ENCODE assay signal across 29 cellular contexts in the genomic region with DNA sequence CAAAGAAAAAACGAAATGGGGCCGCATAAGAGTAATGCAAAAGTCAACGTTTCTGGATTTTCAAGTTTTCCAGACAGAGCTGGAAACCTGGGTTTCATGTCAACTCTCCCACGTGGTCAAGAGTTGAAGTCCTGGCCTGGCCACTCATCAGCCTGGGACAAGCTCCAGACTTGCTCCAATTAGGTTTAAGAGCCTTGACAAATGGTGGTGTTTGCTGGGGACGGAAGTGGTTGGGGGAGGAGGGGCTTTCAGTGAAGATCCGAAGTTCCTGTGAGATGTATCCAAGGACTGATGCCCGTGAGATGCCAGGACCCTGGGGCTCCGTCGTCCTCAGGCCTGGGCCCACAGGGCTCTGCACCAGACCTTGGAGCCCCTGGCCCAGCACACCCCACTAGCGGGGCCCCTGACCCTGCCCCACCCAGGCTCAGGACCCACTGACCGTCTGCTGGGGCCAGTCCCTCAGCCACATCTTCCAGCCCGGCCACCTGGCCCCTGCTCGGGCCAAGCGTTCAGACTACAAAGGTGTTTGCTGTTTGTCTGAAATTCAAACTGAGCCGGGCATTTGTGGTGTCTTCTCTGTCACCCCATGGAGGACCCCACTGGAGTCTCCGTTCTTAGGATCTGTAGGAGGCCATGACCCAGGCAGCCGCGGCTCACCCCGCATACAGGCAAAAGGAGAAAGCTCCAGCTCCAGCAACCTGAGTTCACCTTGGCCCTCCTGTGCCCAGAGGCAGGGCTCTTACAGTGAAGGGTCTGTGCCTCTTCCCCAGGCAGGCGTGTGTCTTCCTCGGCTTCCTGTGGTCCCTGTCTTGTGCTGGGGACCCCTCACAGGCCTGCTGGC. TPM values are rescaled to one million over a fixed set of nuclear protein-coding genes. Genes with fewer than 3 reads are reported as not detected.
DNase-seq lines count a peak whose midpoint lies in the region; ATAC-seq and TF ChIP-seq lines count a peak whose summit lies in the region.
"Had no signal": no experiment of that assay in that cellular context is flagged by ENCODE, and none has a peak within 500 bp of the region (broad histone marks: within the 10 kb centered on the region; RNA-seq: fewer than 3 reads in every experiment).

No MANE protein-coding gene starts in this region.

- H3K36me3 ChIP-seq in BLaER1 (no peaks in the 10 kb centered on the region), PC-9 (ENCODE audit: low read depth) (no peaks in the 10 kb centered on the region), esophagus squamous epithelium (no peaks in the 10 kb centered on the region), prostate gland (no peaks in the 10 kb centered on the region)
- H3K36me3 ChIP-seq: adrenal gland, gastroesophageal sphincter, neutrophil, sigmoid colon had no signal

- H3K4me2 ChIP-seq in BLaER1 (peak overlapping the region; percentile 22; the same call in 1 of the 2 replicates), PC-9 (peak overlapping the region; percentile 38)

- TSS peak; percentile 71 for BruUV-seq in PC-9 (replicated peaks; lab: Mats Ljungman, UMichigan)

- H3K4me1 ChIP-seq in BLaER1 (peaks cover 37% of the 10 kb centered on the region), PC-9 (replicated peaks; ENCODE audit: insufficient read depth) (peaks cover 31% of the 10 kb centered on the region), esophagus squamous epithelium (peaks cover 30 to 68% (median 35%) of the 10 kb centered on the region in 3 donors), prostate gland (replicated peaks) (no peaks in the 10 kb centered on the region)
- H3K4me1 ChIP-seq: sigmoid colon had no signal

- H3K27ac ChIP-seq in BLaER1 (no peak overlapping the region), PC-9 (peak overlapping the region; percentile 60), esophagus squamous epithelium (peak overlapping the region in 3 of 4 donors; percentile 46 to 80 (median 79)), prostate gland (peak overlapping the region; percentile 10 to 34)
- H3K27ac ChIP-seq: adrenal gland, gastroesophageal sphincter, neutrophil, sigmoid colon had no signal

- TF ChIP-seq POLR2A in esophagus squamous epithelium (IDR thresholded peaks at IDR 0.05) (no peak), prostate gland (IDR thresholded peaks at IDR 0.05) (no peak)

- intact Hi-C loops in PC-9 (cut with micrococcal nuclease; ENCODE audit: unreplicated experiment) (no loop called here), esophagus squamous epithelium (cut with DNase I) (no loop called here), prostate gland (cut with DNase I) (no loop called here)

- H3K9me2 ChIP-seq in PC-9 (ENCODE audit: insufficient read depth), result no peaks in the 10 kb centered on the region

- no peak overlapping the region for H3K4me3 ChIP-seq in BLaER1
- no peak overlapping the region for H3K4me3 ChIP-seq in PC-9
- H3K4me3 ChIP-seq in esophagus squamous epithelium, result no peak overlapping the region
- H3K4me3 ChIP-seq in prostate gland, result no peak overlapping the region
- H3K4me3 ChIP-seq: adrenal gland, gastroesophageal sphincter, sigmoid colon had no signal

- TF ChIP-seq CTCF in PC-9 (conservative IDR thresholded peaks at IDR 0.05) (no peak), esophagus squamous epithelium (IDR thresholded peaks at IDR 0.05) (no peak), prostate gland (IDR thresholded peaks at IDR 0.05) (no peak)

- 67 to 88% methylated on average over 7 to 11 of the region's 21 CpGs for WGBS in esophagus squamous epithelium, 2 donors
- 76% methylated on average over 20 of the region's 21 CpGs for WGBS in prostate gland

- CTCF ChIA-PET in PC-9 (lab: Charles Lee), result no interaction called here

- no peak for ATAC-seq in HG03135 (IDR thresholded peaks at IDR 0.05; ENCODE audit: unreplicated experiment)

- no peaks in the 10 kb centered on the region for H3K79me2 ChIP-seq in PC-9 (ENCODE audit: low read depth)

- H3K27me3 ChIP-seq in BLaER1, result no peaks in the 10 kb centered on the region
- no peaks in the 10 kb centered on the region for H3K27me3 ChIP-seq in PC-9 (ENCODE audit: insufficient read depth, low read depth)
- H3K27me3 ChIP-seq in esophagus squamous epithelium, result no peaks in the 10 kb centered on the region
- no peaks in the 10 kb centered on the region for H3K27me3 ChIP-seq in prostate gland (replicated peaks; ENCODE audit: insufficient read depth)
- H3K27me3 ChIP-seq: adrenal gland, gastroesophageal sphincter, neutrophil, sigmoid colon had no signal

- H4K20me1 ChIP-seq in BLaER1 (no peaks in the 10 kb centered on the region), PC-9 (ENCODE audit: insufficient read depth) (no peaks in the 10 kb centered on the region)

- DNase-seq in PC-9 (no peak), esophagus squamous epithelium (lab: John Stamatoyannopoulos, UW) (no peak), prostate gland (ENCODE audit: low spot score) (peak; percentile 35), DMS114 treated with DMSO at 0.1 percent for 48 hours (lab: John Stamatoyannopoulos, UW; ENCODE audit: unreplicated experiment) (no peak), MV-4-11 (lab: John Stamatoyannopoulos, UW) (no peak), retina (no peak)
- DNase-seq: activated CD4-positive, alpha-beta memory T cell treated with anti-CD3 and anti-CD28 coated beads, Interleukin-2, amount 10 ng/mL, durations not matched to agents 7 days and 5 days; activated CD4-positive, CD25-positive, alpha-beta regulatory T cell treated with anti-CD3 and anti-CD28 coated beads, Interleukin-2, amount 50 U/mL, for 72 hours; activated CD8-positive, alpha-beta memory T cell treated with anti-CD3 and anti-CD28 coated beads, Interleukin-2, amount 50 U/mL, for 48 hours; activated naive CD4-positive, alpha-beta T cell treated with anti-CD3 and anti-CD28 coated beads for 36 hours; adrenal gland; AML-193; CD8-positive, alpha-beta memory T cell; DMS153; H7; hippocampal formation; mesendoderm; NCI-H1436 treated with DMSO at 0.1 percent for 48 hours; NCI-H2081 treated with DMSO at 0.1 percent for 48 hours; NCI-H2227 treated with DMSO at 0.1 percent for 48 hours; NCI-H526; NK-92 treated with Interleukin-12 subunit alpha and Interleukin-12 subunit beta, amount 100 ng/mL, for 24 hours; SHP77 treated with DMSO at 0.1 percent for 48 hours; stimulated activated CD4-positive, alpha-beta T cell treated with anti-CD3 and anti-CD28 coated beads, Interleukin-4, amount 100 ng/mL, for 24 hours had no signal

- no peak overlapping the region for H3K9ac ChIP-seq in BLaER1

- POLR2A ChIA-PET in PC-9 (lab: Charles Lee; ENCODE audit: unreplicated experiment), result interaction anchor here (0.6 to 1.0 kb wide), 3 partner anchors 30 to 85 kb away, joined by 3 to 15 read pairs (median 3); no protein-coding TSS in a partner anchor

- H2AFZ ChIP-seq in PC-9, result peak overlapping the region; percentile 41; the same call in 1 of the 2 replicates

- H3K9me3 ChIP-seq in BLaER1 (no peaks in the 10 kb centered on the region), PC-9 (ENCODE audit: insufficient read depth, low read depth) (no peaks in the 10 kb centered on the region), esophagus squamous epithelium (no peaks in the 10 kb centered on the region), prostate gland (no peaks in the 10 kb centered on the region)
- H3K9me3 ChIP-seq: adrenal gland, gastroesophageal sphincter, neutrophil, sigmoid colon had no signal

- no peaks in the 10 kb centered on the region for H3F3A ChIP-seq in PC-9 (ENCODE audit: insufficient read depth, low read depth)

RNA-seq across cellular contexts. Expression of a gene that starts 53.3 kb away (rescaled TPM):
- total RNA-seq in PC-9 (2021) (28.5 and 37.7 TPM in 2 replicates), esophagus squamous epithelium (1 to 10 TPM in 3 of 4 donors, under 1 TPM in 1; 0.09 to 3.6 (median 2.0) TPM), prostate gland (10 to 100 TPM in 1 of 2 donors, under 1 TPM in 1; 0.14 to 17.3 TPM)
